ENCODE assay signal across 1 cellular context in genomic region chr7:75534727-75535307, GRCh38.
TF ChIP-seq lines count a peak whose summit lies in the region.

No MANE protein-coding gene starts in this region.

TF ChIP-seq in GM12878, 131 proteins besides CTCF, POLR2A, EP300 and RAD21 (continues in another document):
- TF ChIP-seq SMAD1 (IDR thresholded peaks at IDR 0.05; ENCODE audit: low read depth, partially characterized antibody) (no peak), RAD51 (IDR thresholded peaks at IDR 0.05) (peak; percentile 91), SUZ12 (IDR thresholded peaks at IDR 0.05; ENCODE audit: unreplicated experiment) (no peak), WRNIP1 (IDR thresholded peaks at IDR 0.05; ENCODE audit: borderline replicate concordance, low read depth, low read length) (no peak), RELA (IDR thresholded peaks at IDR 0.05; ENCODE audit: borderline replicate concordance, partially characterized antibody) (no peak), PAX8 (IDR thresholded peaks at IDR 0.05) (no peak), ZBED1 (IDR thresholded peaks at IDR 0.05; ENCODE audit: borderline replicate concordance) (0 out of 2 replicates have a peak, but pooled peaks have one; percentile 26), BMI1 (IDR thresholded peaks at IDR 0.05; ENCODE audit: borderline replicate concordance) (peak; percentile 44; the same call in 1 of the 2 replicates), KDM1A (IDR thresholded peaks at IDR 0.05; ENCODE audit: borderline replicate concordance) (no peak), JUNB (IDR thresholded peaks at IDR 0.05) (peak; percentile 93), EED (IDR thresholded peaks at IDR 0.05; ENCODE audit: low read depth) (no peak), PKNOX1 (IDR thresholded peaks at IDR 0.05) (peak; percentile 88), ZNF24 (IDR thresholded peaks at IDR 0.05) (peak; percentile 92), NFXL1 (IDR thresholded peaks at IDR 0.05; ENCODE audit: borderline replicate concordance) (no peak), DPF2 (IDR thresholded peaks at IDR 0.05) (0 out of 2 replicates have a peak, but pooled peaks have one; percentile 46), IKZF2 (IDR thresholded peaks at IDR 0.05) (peak in 1 of 2 experiments; percentile 31; a peak in 1 of 4 replicates), ESRRA (IDR thresholded peaks at IDR 0.05; ENCODE audit: low read length) (no peak), RELB (IDR thresholded peaks at IDR 0.05; ENCODE audit: low read depth) (peak; percentile 35; the same call in 1 of the 2 replicates), SP1 (IDR thresholded peaks at IDR 0.05; ENCODE audit: low read depth, low read length) (no peak), NR2F1 (conservative IDR thresholded peaks at IDR 0.05) (0 out of 2 replicates have a peak, but pooled peaks have one; percentile 30), TBL1XR1 (IDR thresholded peaks at IDR 0.05; ENCODE audit: low read depth, low read length) (no peak), IRF4 (IDR thresholded peaks at IDR 0.05; ENCODE audit: low read depth, low read length) (peak; percentile 70; the same call in 1 of the 2 replicates), MTA2 (IDR thresholded peaks at IDR 0.05; ENCODE audit: low read depth) (peak; percentile 80), ATF7 (IDR thresholded peaks at IDR 0.05; ENCODE audit: low read depth) (peak; percentile 63), TAF1 (IDR thresholded peaks at IDR 0.05; ENCODE audit: borderline replicate concordance, low read depth, low read length) (no peak), BHLHE40 (IDR thresholded peaks at IDR 0.05; ENCODE audit: borderline replicate concordance in 1 of 2, low read depth in 2 of 2, low read length in 1 of 2) (peak; percentile 68 to 78), CHD1 (IDR thresholded peaks at IDR 0.05; ENCODE audit: low read depth, low read length) (no peak), YBX1 (IDR thresholded peaks at IDR 0.05) (no peak), ETV6 (conservative IDR thresholded peaks at IDR 0.05 in 1 of 2, IDR thresholded peaks at IDR 0.05 in 1 of 2; ENCODE audit: borderline replicate concordance in 1 of 2, low read depth in 1 of 2) (peak in 1 of 2 experiments; percentile 82; a peak in 1 of 4 replicates), BCL11A (IDR thresholded peaks at IDR 0.05; ENCODE audit: low read depth, low read length) (peak; percentile 44; the same call in 1 of the 2 replicates), MXI1 (IDR thresholded peaks at IDR 0.05; ENCODE audit: low read depth, low read length) (no peak), BACH1 (IDR thresholded peaks at IDR 0.05; ENCODE audit: borderline replicate concordance) (peak; percentile 37; the same call in 1 of the 2 replicates), JUND (IDR thresholded peaks at IDR 0.05; ENCODE audit: low read depth, low read length) (0 out of 2 replicates have a peak, but pooled peaks have one; percentile 54), FOXM1 (IDR thresholded peaks at IDR 0.05; ENCODE audit: low read depth, low read length) (peak; percentile 67; the same call in 1 of the 2 replicates), PRDM15 (CRISPR knock-in tag; IDR thresholded peaks at IDR 0.05) (no peak), TCF12 (IDR thresholded peaks at IDR 0.05; ENCODE audit: low read depth, low read length) (no peak), NBN (IDR thresholded peaks at IDR 0.05) (peak; percentile 24; the same call in 1 of the 2 replicates), POLR2AphosphoS2 (IDR thresholded peaks at IDR 0.05; ENCODE audit: low read depth, low read length) (no peak)
- TF ChIP-seq, protein P1, sequence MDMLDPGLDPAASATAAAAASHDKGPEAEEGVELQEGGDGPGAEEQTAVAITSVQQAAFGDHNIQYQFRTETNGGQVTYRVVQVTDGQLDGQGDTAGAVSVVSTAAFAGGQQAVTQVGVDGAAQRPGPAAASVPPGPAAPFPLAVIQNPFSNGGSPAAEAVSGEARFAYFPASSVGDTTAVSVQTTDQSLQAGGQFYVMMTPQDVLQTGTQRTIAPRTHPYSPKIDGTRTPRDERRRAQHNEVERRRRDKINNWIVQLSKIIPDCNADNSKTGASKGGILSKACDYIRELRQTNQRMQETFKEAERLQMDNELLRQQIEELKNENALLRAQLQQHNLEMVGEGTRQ (IDR thresholded peaks at IDR 0.05; ENCODE audit: borderline replicate concordance, low read depth, low read length): peak; percentile 31; the same call in 1 of the 2 replicates
- TF ChIP-seq, protein P2, sequence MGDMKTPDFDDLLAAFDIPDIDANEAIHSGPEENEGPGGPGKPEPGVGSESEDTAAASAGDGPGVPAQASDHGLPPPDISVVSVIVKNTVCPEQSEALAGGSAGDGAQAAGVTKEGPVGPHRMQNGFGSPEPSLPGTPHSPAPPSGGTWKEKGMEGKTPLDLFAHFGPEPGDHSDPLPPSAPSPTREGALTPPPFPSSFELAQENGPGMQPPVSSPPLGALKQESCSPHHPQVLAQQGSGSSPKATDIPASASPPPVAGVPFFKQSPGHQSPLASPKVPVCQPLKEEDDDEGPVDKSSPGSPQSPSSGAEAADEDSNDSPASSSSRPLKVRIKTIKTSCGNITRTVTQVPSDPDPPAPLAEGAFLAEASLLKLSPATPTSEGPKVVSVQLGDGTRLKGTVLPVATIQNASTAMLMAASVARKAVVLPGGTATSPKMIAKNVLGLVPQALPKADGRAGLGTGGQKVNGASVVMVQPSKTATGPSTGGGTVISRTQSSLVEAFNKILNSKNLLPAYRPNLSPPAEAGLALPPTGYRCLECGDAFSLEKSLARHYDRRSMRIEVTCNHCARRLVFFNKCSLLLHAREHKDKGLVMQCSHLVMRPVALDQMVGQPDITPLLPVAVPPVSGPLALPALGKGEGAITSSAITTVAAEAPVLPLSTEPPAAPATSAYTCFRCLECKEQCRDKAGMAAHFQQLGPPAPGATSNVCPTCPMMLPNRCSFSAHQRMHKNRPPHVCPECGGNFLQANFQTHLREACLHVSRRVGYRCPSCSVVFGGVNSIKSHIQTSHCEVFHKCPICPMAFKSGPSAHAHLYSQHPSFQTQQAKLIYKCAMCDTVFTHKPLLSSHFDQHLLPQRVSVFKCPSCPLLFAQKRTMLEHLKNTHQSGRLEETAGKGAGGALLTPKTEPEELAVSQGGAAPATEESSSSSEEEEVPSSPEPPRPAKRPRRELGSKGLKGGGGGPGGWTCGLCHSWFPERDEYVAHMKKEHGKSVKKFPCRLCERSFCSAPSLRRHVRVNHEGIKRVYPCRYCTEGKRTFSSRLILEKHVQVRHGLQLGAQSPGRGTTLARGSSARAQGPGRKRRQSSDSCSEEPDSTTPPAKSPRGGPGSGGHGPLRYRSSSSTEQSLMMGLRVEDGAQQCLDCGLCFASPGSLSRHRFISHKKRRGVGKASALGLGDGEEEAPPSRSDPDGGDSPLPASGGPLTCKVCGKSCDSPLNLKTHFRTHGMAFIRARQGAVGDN (IDR thresholded peaks at IDR 0.05): 0 out of 2 replicates have a peak, but pooled peaks have one; percentile 27
- TF ChIP-seq, protein P3, sequence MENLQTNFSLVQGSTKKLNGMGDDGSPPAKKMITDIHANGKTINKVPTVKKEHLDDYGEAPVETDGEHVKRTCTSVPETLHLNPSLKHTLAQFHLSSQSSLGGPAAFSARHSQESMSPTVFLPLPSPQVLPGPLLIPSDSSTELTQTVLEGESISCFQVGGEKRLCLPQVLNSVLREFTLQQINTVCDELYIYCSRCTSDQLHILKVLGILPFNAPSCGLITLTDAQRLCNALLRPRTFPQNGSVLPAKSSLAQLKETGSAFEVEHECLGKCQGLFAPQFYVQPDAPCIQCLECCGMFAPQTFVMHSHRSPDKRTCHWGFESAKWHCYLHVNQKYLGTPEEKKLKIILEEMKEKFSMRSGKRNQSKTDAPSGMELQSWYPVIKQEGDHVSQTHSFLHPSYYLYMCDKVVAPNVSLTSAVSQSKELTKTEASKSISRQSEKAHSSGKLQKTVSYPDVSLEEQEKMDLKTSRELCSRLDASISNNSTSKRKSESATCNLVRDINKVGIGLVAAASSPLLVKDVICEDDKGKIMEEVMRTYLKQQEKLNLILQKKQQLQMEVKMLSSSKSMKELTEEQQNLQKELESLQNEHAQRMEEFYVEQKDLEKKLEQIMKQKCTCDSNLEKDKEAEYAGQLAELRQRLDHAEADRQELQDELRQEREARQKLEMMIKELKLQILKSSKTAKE (IDR thresholded peaks at IDR 0.05; ENCODE audit: low read depth, poor library complexity, severe bottlenecking): peak; percentile 74
- TF ChIP-seq, protein P4, sequence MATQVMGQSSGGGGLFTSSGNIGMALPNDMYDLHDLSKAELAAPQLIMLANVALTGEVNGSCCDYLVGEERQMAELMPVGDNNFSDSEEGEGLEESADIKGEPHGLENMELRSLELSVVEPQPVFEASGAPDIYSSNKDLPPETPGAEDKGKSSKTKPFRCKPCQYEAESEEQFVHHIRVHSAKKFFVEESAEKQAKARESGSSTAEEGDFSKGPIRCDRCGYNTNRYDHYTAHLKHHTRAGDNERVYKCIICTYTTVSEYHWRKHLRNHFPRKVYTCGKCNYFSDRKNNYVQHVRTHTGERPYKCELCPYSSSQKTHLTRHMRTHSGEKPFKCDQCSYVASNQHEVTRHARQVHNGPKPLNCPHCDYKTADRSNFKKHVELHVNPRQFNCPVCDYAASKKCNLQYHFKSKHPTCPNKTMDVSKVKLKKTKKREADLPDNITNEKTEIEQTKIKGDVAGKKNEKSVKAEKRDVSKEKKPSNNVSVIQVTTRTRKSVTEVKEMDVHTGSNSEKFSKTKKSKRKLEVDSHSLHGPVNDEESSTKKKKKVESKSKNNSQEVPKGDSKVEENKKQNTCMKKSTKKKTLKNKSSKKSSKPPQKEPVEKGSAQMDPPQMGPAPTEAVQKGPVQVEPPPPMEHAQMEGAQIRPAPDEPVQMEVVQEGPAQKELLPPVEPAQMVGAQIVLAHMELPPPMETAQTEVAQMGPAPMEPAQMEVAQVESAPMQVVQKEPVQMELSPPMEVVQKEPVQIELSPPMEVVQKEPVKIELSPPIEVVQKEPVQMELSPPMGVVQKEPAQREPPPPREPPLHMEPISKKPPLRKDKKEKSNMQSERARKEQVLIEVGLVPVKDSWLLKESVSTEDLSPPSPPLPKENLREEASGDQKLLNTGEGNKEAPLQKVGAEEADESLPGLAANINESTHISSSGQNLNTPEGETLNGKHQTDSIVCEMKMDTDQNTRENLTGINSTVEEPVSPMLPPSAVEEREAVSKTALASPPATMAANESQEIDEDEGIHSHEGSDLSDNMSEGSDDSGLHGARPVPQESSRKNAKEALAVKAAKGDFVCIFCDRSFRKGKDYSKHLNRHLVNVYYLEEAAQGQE (IDR thresholded peaks at IDR 0.05; ENCODE audit: low read depth, low read length): no peak
